ENCODE assay signal across 11 cellular contexts in the genomic region with DNA sequence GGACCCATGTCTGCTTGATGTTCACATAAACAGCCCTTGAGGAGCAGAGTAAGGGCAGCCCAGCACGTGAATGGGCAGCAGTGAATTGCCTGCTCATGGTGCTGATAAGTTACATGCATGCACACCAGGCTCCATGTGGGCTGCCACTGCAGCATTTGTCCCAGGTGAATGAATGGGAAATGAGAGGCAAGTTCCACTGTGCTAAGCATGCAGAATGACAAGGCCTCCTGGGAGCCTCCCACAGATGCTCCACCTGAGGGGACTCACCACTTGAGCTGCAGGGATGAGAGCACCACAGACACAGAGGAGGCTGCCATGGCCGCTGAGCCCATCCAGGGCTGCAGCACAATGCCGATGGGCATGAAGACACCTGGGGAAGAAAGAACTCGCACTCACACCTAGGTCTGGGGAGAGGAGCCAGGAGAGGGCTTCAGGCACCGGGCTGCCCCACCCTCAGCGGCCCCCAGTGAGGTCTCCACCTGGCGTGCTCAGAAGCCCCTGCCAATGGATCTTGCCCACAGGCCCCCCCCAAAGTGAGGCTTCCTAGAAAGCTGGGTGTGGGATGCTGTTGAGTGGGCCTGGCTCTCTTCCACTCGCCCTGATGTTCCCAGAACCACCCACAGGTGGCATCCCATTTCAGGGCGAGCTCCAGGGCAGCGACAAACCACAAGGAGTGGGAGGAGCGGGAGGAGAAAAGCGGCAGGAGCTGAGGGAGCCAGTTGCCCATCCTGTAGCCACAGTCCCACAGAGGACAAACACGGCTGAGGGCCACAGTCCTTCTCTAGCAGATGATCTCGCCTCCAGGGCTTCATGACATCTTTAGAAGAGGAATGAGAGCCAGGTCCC.
DNase-seq lines count a peak whose midpoint lies in the region; ATAC-seq and TF ChIP-seq lines count a peak whose summit lies in the region.
"Had no signal": no experiment of that assay in that cellular context is flagged by ENCODE, and none has a peak within 500 bp of the region (broad histone marks: within the 10 kb centered on the region; RNA-seq: fewer than 3 reads in every experiment).

No MANE protein-coding gene starts in this region.

- POLR2A ChIA-PET in Panc1 (lab: Charles Lee), result no interaction called here

- H3K36me3 ChIP-seq in Panc1 (ENCODE audit: control insufficient read depth, insufficient read depth, low read length) (no peaks in the 10 kb centered on the region), gastroesophageal sphincter (peaks cover 0 to 89% of the 10 kb centered on the region in 2 donors), smooth muscle cell (ENCODE audit: low read depth) (no peaks in the 10 kb centered on the region)
- H3K36me3 ChIP-seq: BLaER1 treated with 17β-estradiol and CSF1 and Interleukin-3, amounts not matched to agents 10 nM and 100 nM had no signal

- H3K27me3 ChIP-seq in Panc1 (ENCODE audit: control insufficient read depth, insufficient read depth, low read length) (no peaks in the 10 kb centered on the region), gastroesophageal sphincter (no peaks in the 10 kb centered on the region), smooth muscle cell (ENCODE audit: low read depth) (no peaks in the 10 kb centered on the region)
- H3K27me3 ChIP-seq: BLaER1 treated with 17β-estradiol and CSF1 and Interleukin-3, amounts not matched to agents 10 nM and 100 nM had no signal

- no peak overlapping the region for H3K4me3 Mint-ChIP-seq in stimulated activated naive B cell treated with anti-CD40 and anti-IgM and Interleukin-4, amounts not matched to agents 10 μg/mL and 1 μg/mL and 100 μg/mL, for 72 hours
- H3K4me3 Mint-ChIP-seq: central memory CD8-positive, alpha-beta T cell had no signal

- no peaks in the 10 kb centered on the region for H3K36me3 Mint-ChIP-seq in stimulated activated naive B cell treated with anti-CD40 and anti-IgM and Interleukin-4, amounts not matched to agents 10 μg/mL and 1 μg/mL and 100 μg/mL, for 72 hours

- TF ChIP-seq CTCF in Panc1 (IDR thresholded peaks at IDR 0.05) (peak; percentile 53; the same call in 1 of the 2 replicates), gastroesophageal sphincter (IDR thresholded peaks at IDR 0.05) (peak in 3 of 4 experiments; percentile 8 to 48 (median 21)), smooth muscle cell (IDR thresholded peaks at IDR 0.05; ENCODE audit: borderline replicate concordance, insufficient read depth, poor library complexity, severe bottlenecking) (peak; percentile 30)

- H3K27ac ChIP-seq in Panc1 (ENCODE audit: low read length) (no peak overlapping the region), gastroesophageal sphincter (no peak overlapping the region), smooth muscle cell (ENCODE audit: low read depth) (no peak overlapping the region)
- H3K27ac ChIP-seq: BLaER1 treated with 17β-estradiol and CSF1 and Interleukin-3, amounts not matched to agents 10 nM and 100 nM had no signal

- no peak overlapping the region for H3K27ac Mint-ChIP-seq in stimulated activated naive B cell treated with anti-CD40 and anti-IgM and Interleukin-4, amounts not matched to agents 10 μg/mL and 1 μg/mL and 100 μg/mL, for 72 hours

- H3K9me3 ChIP-seq in Panc1 (ENCODE audit: control insufficient read depth, insufficient read depth, low read depth, low read length), result no peaks in the 10 kb centered on the region
- H3K9me3 ChIP-seq in gastroesophageal sphincter, result no peaks in the 10 kb centered on the region
- H3K9me3 ChIP-seq in smooth muscle cell (replicated peaks; ENCODE audit: low read depth), result no peaks in the 10 kb centered on the region
- H3K9me3 ChIP-seq: BLaER1 treated with 17β-estradiol and CSF1 and Interleukin-3, amounts not matched to agents 10 nM and 100 nM had no signal

- no peak for TF ChIP-seq EP300 in gastroesophageal sphincter (IDR thresholded peaks at IDR 0.05)

- no peaks in the 10 kb centered on the region for H3K79me2 ChIP-seq in smooth muscle cell (ENCODE audit: low read depth)

- peaks cover 0 to 6% of the 10 kb centered on the region in 2 donors for H3K27me3 Mint-ChIP-seq in stimulated activated naive B cell treated with anti-CD40 and anti-IgM and Interleukin-4, amounts not matched to agents 10 μg/mL and 1 μg/mL and 100 μg/mL, for 72 hours

- H3K4me1 Mint-ChIP-seq in stimulated activated naive B cell treated with anti-CD40 and anti-IgM and Interleukin-4, amounts not matched to agents 10 μg/mL and 1 μg/mL and 100 μg/mL, for 72 hours, result no peaks in the 10 kb centered on the region
- H3K4me1 Mint-ChIP-seq: central memory CD8-positive, alpha-beta T cell had no signal

- no peak for TF ChIP-seq POLR2A in gastroesophageal sphincter (IDR thresholded peaks at IDR 0.05)

- H3K4me3 ChIP-seq in Panc1 (ENCODE audit: low read depth in 2 of 2, low read length in 2 of 2) (no peak overlapping the region), gastroesophageal sphincter (no peak overlapping the region), smooth muscle cell (no peak overlapping the region)
- H3K4me3 ChIP-seq: BLaER1 treated with 17β-estradiol and CSF1 and Interleukin-3, amounts not matched to agents 10 nM and 100 nM had no signal

- H4K20me1 ChIP-seq in smooth muscle cell (ENCODE audit: low read depth), result no peaks in the 10 kb centered on the region

- H3K4me1 ChIP-seq in Panc1 (ENCODE audit: control insufficient read depth, insufficient read depth, low read length) (no peaks in the 10 kb centered on the region), gastroesophageal sphincter (no peaks in the 10 kb centered on the region), smooth muscle cell (ENCODE audit: low read depth) (no peaks in the 10 kb centered on the region)
- H3K4me1 ChIP-seq: BLaER1 treated with 17β-estradiol and CSF1 and Interleukin-3, amounts not matched to agents 10 nM and 100 nM had no signal

- no peaks in the 10 kb centered on the region for H3F3A ChIP-seq in smooth muscle cell (ENCODE audit: low read depth)

- H3K9ac ChIP-seq in smooth muscle cell (ENCODE audit: low read depth), result no peak overlapping the region
- H3K9ac ChIP-seq: BLaER1 treated with 17β-estradiol and CSF1 and Interleukin-3, amounts not matched to agents 10 nM and 100 nM had no signal

- ATAC-seq in Panc1, result peak; percentile 74; the same call in 1 of the 2 replicates
- ATAC-seq in gastroesophageal sphincter, result no peak
- no peak for ATAC-seq in stimulated activated naive B cell treated with anti-CD40 and anti-IgM and Interleukin-4, amounts not matched to agents 10 μg/mL and 1 μg/mL and 100 μg/mL, for 72 hours (replicated peaks)

- WGBS in gastroesophageal sphincter (ENCODE audit: low coverage in 1 of 2), 2 donors, result 27 to 60% methylated on average over 1 to 2 of the region's 14 CpGs
- 73% methylated on average over 14 of the region's 14 CpGs for WGBS in smooth muscle cell (ENCODE audit: low lambda C conversion rate)

- in situ Hi-C loops in Panc1 (cut with HindIII; ENCODE audit: low pct_unique_long_range_greater_than_20kb, low sequenced_read_pairs), result no loop called here

- intact Hi-C loops in Panc1 (cut with micrococcal nuclease; ENCODE audit: unreplicated experiment), result no loop called here

- DNase-seq in NCI-H2196 (lab: John Stamatoyannopoulos, UW; ENCODE audit: unreplicated experiment) (peak; percentile 11), NCI-H2196 treated with DMSO at 0.1 percent for 48 hours (lab: John Stamatoyannopoulos, UW; ENCODE audit: unreplicated experiment) (no peak), Panc1 (ENCODE audit: low read depth, low spot score) (no peak), smooth muscle cell (lab: John Stamatoyannopoulos, UW; ENCODE audit: unreplicated experiment) (no peak), occipital lobe (lab: John Stamatoyannopoulos, UW) (no peak)
- no peak for DNase-seq in effector CD4-positive, alpha-beta T cell
- no peak for DNase-seq in stimulated activated naive B cell treated with anti-CD40 and anti-IgM and Interleukin-4, amounts not matched to agents 10 μg/mL and 1 μg/mL and 100 μg/mL, for 72 hours
- DNase-seq: SHP77 treated with DMSO at 0.1 percent for 48 hours had no signal

- CTCF ChIA-PET in Panc1 (lab: Charles Lee), result interaction anchor here (1.3 kb wide), 1 partner anchor 192 kb away, joined by 5 read pairs; no protein-coding TSS in a partner anchor

- no peaks in the 10 kb centered on the region for H3K9me3 Mint-ChIP-seq in stimulated activated naive B cell treated with anti-CD40 and anti-IgM and Interleukin-4, amounts not matched to agents 10 μg/mL and 1 μg/mL and 100 μg/mL, for 72 hours
- H3K9me3 Mint-ChIP-seq: central memory CD8-positive, alpha-beta T cell had no signal

- no peak overlapping the region for H3K4me2 ChIP-seq in smooth muscle cell
- H3K4me2 ChIP-seq: BLaER1 treated with 17β-estradiol and CSF1 and Interleukin-3, amounts not matched to agents 10 nM and 100 nM had no signal

- H2AFZ ChIP-seq in smooth muscle cell (ENCODE audit: low read depth), result no peak overlapping the region

- no TSS peak for BruUV-seq in Panc1 (replicated peaks; lab: Mats Ljungman, UMichigan)
